Comparison of ENCODE assay signal across 1 cellular context in genomic region chr1:8474369-8474768, GRCh38.
A peak's percentile ranks its signal among the peaks of the same experiment; 100 is the strongest.
TF ChIP-seq lines count a peak whose summit lies in the region.

No MANE protein-coding gene starts in this region.

TF ChIP-seq in HEK293, 187 proteins besides CTCF, POLR2A, EP300 and RAD21 (continued from another document):
- TF ChIP-seq TSHZ1 (tag by site-specific recombination; IDR thresholded peaks at IDR 0.05; ENCODE audit: borderline replicate concordance) (peak; percentile 81; the same call in 1 of the 2 replicates), ZSCAN16 (tag by site-specific recombination; IDR thresholded peaks at IDR 0.05) (no peak), WT1 (tag by site-specific recombination; IDR thresholded peaks at IDR 0.05) (0 out of 2 replicates have a peak, but pooled peaks have one; percentile 32), FEZF1 (tag by site-specific recombination; IDR thresholded peaks at IDR 0.05) (peak; percentile 71), ZNF561 (tag by site-specific recombination; IDR thresholded peaks at IDR 0.05; ENCODE audit: borderline replicate concordance) (no peak), ZNF837 (tag by site-specific recombination; IDR thresholded peaks at IDR 0.05) (no peak), ZBTB1 (tag by site-specific recombination; IDR thresholded peaks at IDR 0.05) (no peak), ZNF174 (tag by site-specific recombination; IDR thresholded peaks at IDR 0.05) (no peak), SP7 (tag by site-specific recombination; IDR thresholded peaks at IDR 0.05) (peak; percentile 36; the same call in 1 of the 2 replicates), KLF1 (tag by site-specific recombination; IDR thresholded peaks at IDR 0.05) (0 out of 2 replicates have a peak, but pooled peaks have one; percentile 3)
